10 cellular contexts compared by ENCODE assay signal in the genomic region with DNA sequence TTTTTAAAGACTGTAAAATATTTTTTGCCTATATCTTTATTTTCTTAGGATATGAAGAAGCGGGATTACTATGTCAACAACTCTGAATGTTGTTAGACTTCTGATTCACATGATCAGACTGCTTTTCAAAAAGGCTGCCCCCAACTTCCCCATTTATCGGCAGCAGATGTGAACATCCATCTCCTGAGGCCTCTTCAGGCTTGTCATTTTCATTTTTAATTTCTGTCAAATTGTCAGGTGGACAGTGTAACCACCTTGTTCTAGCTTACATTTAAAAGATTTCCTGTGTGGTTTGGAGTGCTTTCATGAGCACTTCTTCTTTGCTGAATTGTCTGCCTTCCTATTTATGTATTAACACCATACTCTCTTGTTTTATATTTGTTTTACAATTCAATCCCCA.
DNase-seq lines count a peak whose midpoint lies in the region; ATAC-seq and TF ChIP-seq lines count a peak whose summit lies in the region.
"Had no signal": no experiment of that assay in that cellular context is flagged by ENCODE, and none has a peak within 500 bp of the region (broad histone marks: within the 10 kb centered on the region; RNA-seq: fewer than 3 reads in every experiment).

No MANE protein-coding gene starts in this region.

- H3K27me3 Mint-ChIP-seq in activated CD4-positive, alpha-beta T cell treated with anti-CD3 and anti-CD28 coated beads, Interleukin-2, amount 10 ng/mL, durations not matched to agents 7 days and 5 days: no peaks in the 10 kb centered on the region
- no peaks in the 10 kb centered on the region for H3K27me3 Mint-ChIP-seq in activated CD4-positive, alpha-beta T cell treated with anti-CD3 and anti-CD28 coated beads for 36 hours
- no peaks in the 10 kb centered on the region for H3K27me3 Mint-ChIP-seq in osteocyte (ENCODE audit: unreplicated experiment)

- intact Hi-C loops in activated CD4-positive, alpha-beta T cell treated with anti-CD3 and anti-CD28 coated beads for 36 hours (cut with DNase I, micrococcal nuclease): no loop called here

- DNase-seq in activated CD4-positive, alpha-beta T cell treated with anti-CD3 and anti-CD28 coated beads, Interleukin-2, amount 10 ng/mL, durations not matched to agents 7 days and 5 days: no peak
- DNase-seq in activated CD4-positive, alpha-beta T cell treated with anti-CD3 and anti-CD28 coated beads for 36 hours: no peak
- DNase-seq in NAMALWA (ENCODE audit: low spot score): peak; percentile 93
- peak; percentile 32 for DNase-seq in pons (ENCODE audit: low spot score)
- DNase-seq in activated naive CD4-positive, alpha-beta T cell treated with anti-CD3 and anti-CD28 coated beads, Interleukin-2, amount 50 U/mL, for 16 hours: no peak
- DNase-seq in osteocyte (ENCODE audit: extremely low spot score, unreplicated experiment): no peak
- no peak for DNase-seq in D341Med (ENCODE audit: low spot score)
- DNase-seq: stimulated activated CD4-positive, alpha-beta T cell treated with anti-CD3 and anti-CD28 coated beads, Interleukin-2, amount 100 ng/mL, for 24 hours had no signal

- H3K36me3 Mint-ChIP-seq in activated CD4-positive, alpha-beta T cell treated with anti-CD3 and anti-CD28 coated beads, Interleukin-2, amount 10 ng/mL, durations not matched to agents 7 days and 5 days (ENCODE audit: low read depth): peaks cover 62% of the 10 kb centered on the region
- peaks cover 45% of the 10 kb centered on the region for H3K36me3 Mint-ChIP-seq in activated CD4-positive, alpha-beta T cell treated with anti-CD3 and anti-CD28 coated beads for 36 hours (ENCODE audit: low read depth)
- peaks cover 2% of the 10 kb centered on the region for H3K36me3 Mint-ChIP-seq in osteocyte (ENCODE audit: unreplicated experiment)

- H3K9me3 Mint-ChIP-seq in activated CD4-positive, alpha-beta T cell treated with anti-CD3 and anti-CD28 coated beads, Interleukin-2, amount 10 ng/mL, durations not matched to agents 7 days and 5 days: no peaks in the 10 kb centered on the region
- no peaks in the 10 kb centered on the region for H3K9me3 Mint-ChIP-seq in activated CD4-positive, alpha-beta T cell treated with anti-CD3 and anti-CD28 coated beads for 36 hours (ENCODE audit: low read depth)
- H3K9me3 Mint-ChIP-seq in osteocyte (ENCODE audit: unreplicated experiment): no peaks in the 10 kb centered on the region

- peaks cover 58% of the 10 kb centered on the region for H3K4me1 Mint-ChIP-seq in activated CD4-positive, alpha-beta T cell treated with anti-CD3 and anti-CD28 coated beads, Interleukin-2, amount 10 ng/mL, durations not matched to agents 7 days and 5 days
- peaks cover 29% of the 10 kb centered on the region for H3K4me1 Mint-ChIP-seq in activated CD4-positive, alpha-beta T cell treated with anti-CD3 and anti-CD28 coated beads for 36 hours
- H3K4me1 Mint-ChIP-seq in osteocyte (ENCODE audit: unreplicated experiment): peaks cover 10% of the 10 kb centered on the region

- ATAC-seq in activated CD4-positive, alpha-beta T cell treated with anti-CD3 and anti-CD28 coated beads for 36 hours: no peak
- ATAC-seq in HG02852 (IDR thresholded peaks at IDR 0.05; ENCODE audit: unreplicated experiment): peak; percentile 81
- ATAC-seq: SK-N-SH treated with all-trans-retinoic acid at 6 μM for 48 hours had no signal

- no peak for TF ChIP-seq CTCF in osteocyte (IDR thresholded peaks at IDR 0.05)

- CTCF ChIA-PET in activated CD4-positive, alpha-beta T cell treated with anti-CD3 and anti-CD28 coated beads, Interleukin-2, amount 10 ng/mL, durations not matched to agents 7 days and 5 days (lab: Charles Lee): no interaction called here
- CTCF ChIA-PET in activated CD4-positive, alpha-beta T cell treated with anti-CD3 and anti-CD28 coated beads for 36 hours (lab: Charles Lee): interaction anchor here (2.3 kb wide), 1 partner anchor 146 kb away, joined by 5 read pairs; no protein-coding TSS in a partner anchor

- H3K27ac Mint-ChIP-seq in activated CD4-positive, alpha-beta T cell treated with anti-CD3 and anti-CD28 coated beads, Interleukin-2, amount 10 ng/mL, durations not matched to agents 7 days and 5 days: peak overlapping the region; percentile 73
- H3K27ac Mint-ChIP-seq in activated CD4-positive, alpha-beta T cell treated with anti-CD3 and anti-CD28 coated beads for 36 hours: no peak overlapping the region
- no peak overlapping the region for H3K27ac Mint-ChIP-seq in osteocyte (ENCODE audit: unreplicated experiment)

- H3K4me3 Mint-ChIP-seq in activated CD4-positive, alpha-beta T cell treated with anti-CD3 and anti-CD28 coated beads, Interleukin-2, amount 10 ng/mL, durations not matched to agents 7 days and 5 days: no peak overlapping the region
- H3K4me3 Mint-ChIP-seq in activated CD4-positive, alpha-beta T cell treated with anti-CD3 and anti-CD28 coated beads for 36 hours: no peak overlapping the region
- H3K4me3 Mint-ChIP-seq in osteocyte (ENCODE audit: unreplicated experiment): no peak overlapping the region

- POLR2A ChIA-PET in activated CD4-positive, alpha-beta T cell treated with anti-CD3 and anti-CD28 coated beads, Interleukin-2, amount 10 ng/mL, durations not matched to agents 7 days and 5 days (lab: Charles Lee): no interaction called here
- POLR2A ChIA-PET in activated CD4-positive, alpha-beta T cell treated with anti-CD3 and anti-CD28 coated beads for 36 hours (lab: Charles Lee): no interaction called here

Comparison
In these comparisons a context has a peak if more than half of its experiments do, and no peak if none do; other contexts are left out.
1. DNase-seq: peak in NAMALWA (single experiment) and pons (single experiment); none in activated CD4-positive, alpha-beta T cell treated with anti-CD3 and anti-CD28 coated beads, Interleukin-2, amount 10 ng/mL, durations not matched to agents 7 days and 5 days (single experiment), activated CD4-positive, alpha-beta T cell treated with anti-CD3 and anti-CD28 coated beads for 36 hours (single experiment), activated naive CD4-positive, alpha-beta T cell treated with anti-CD3 and anti-CD28 coated beads, Interleukin-2, amount 50 U/mL, for 16 hours (single experiment), osteocyte (single experiment) and D341Med (single experiment).